8 cellular contexts compared by ENCODE assay signal in the genomic region with DNA sequence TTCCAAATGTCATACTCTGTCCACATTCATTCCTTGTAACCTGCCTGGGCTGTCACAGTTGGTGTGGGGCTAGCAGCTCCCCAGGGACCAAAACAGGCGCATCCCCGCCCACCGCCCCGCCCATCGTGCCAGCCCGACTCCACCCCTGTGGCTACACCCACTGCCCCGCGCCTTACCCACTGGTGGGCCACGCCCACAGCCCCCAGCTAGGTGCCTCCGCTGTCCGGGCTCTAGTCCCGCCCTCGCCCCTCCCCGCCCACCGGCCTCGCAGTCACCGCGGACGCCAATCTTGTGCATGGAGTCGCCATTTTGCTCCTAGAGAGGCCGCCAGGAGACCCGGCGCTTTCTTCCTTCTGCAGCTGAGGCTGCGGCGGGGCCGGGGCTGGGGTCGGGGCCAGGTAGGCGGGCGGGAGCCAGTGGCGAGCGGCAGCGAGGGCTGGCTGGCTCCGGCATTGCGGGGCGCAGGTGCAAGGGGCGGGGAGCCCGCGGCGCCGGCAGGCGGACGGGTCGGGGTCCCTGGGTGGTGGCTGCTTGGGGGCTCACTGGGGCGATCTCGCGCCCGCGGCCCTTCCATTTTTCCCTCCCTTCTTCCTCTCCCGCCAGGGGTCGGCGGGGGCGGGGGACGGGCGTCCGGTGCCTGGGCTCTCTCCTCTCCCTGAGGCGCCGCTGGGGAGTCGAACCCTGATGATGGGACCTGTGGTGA. TPM values are rescaled to one million over a fixed set of nuclear protein-coding genes. Genes with fewer than 3 reads are reported as not detected.
DNase-seq lines count a peak whose midpoint lies in the region; ATAC-seq and TF ChIP-seq lines count a peak whose summit lies in the region.

A gene with protein sequence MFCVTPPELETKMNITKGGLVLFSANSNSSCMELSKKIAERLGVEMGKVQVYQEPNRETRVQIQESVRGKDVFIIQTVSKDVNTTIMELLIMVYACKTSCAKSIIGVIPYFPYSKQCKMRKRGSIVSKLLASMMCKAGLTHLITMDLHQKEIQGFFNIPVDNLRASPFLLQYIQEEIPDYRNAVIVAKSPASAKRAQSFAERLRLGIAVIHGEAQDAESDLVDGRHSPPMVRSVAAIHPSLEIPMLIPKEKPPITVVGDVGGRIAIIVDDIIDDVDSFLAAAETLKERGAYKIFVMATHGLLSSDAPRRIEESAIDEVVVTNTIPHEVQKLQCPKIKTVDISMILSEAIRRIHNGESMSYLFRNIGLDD (plus strand): TSS at position 268 of the 703 bp plus-strand sequence. CDS start 7,703 bp downstream, outside the sequence.

- H3K4me3 ChIP-seq in GM12864 (ENCODE audit: low read depth, low read length) = peak within 1 kb of the TSS; percentile 65
- peak within 1 kb of the TSS; percentile 75 to 99 (median 91) for H3K4me3 ChIP-seq in heart left ventricle
- H3K4me3 ChIP-seq in transverse colon = peak within 1 kb of the TSS; percentile 68 to 100 (median 98)

- no peak for TF ChIP-seq POLR2A in heart left ventricle (IDR thresholded peaks at IDR 0.05)
- peak; percentile 42 for TF ChIP-seq POLR2A in transverse colon (IDR thresholded peaks at IDR 0.05)

- H3K4me1 ChIP-seq in heart left ventricle (peaks cover 0 to 48% (median 20%) of the 10 kb centered on the region in 12 donors), transverse colon (peaks cover 9 to 42% (median 23%) of the 10 kb centered on the region in 4 donors)

- TF ChIP-seq EP300 in transverse colon (IDR thresholded peaks at IDR 0.05; ENCODE audit: low read depth) = no peak

- in situ Hi-C loops in transverse colon (cut with MboI; ENCODE audit: low pct_ligation_motif_present in 1 of 4, low pct_unique_long_range_greater_than_20kb in 1 of 4, low sequenced_read_pairs in 3 of 4) = no loop called here

- peak; percentile 49 for ATAC-seq in HG02870 (IDR thresholded peaks at IDR 0.05; ENCODE audit: unreplicated experiment)
- peak; percentile 93 to 96 (median 96) for ATAC-seq in heart left ventricle

- H3K27ac ChIP-seq in heart left ventricle (peak within 1 kb of the TSS; percentile 84 to 98 (median 93)), transverse colon (peak within 1 kb of the TSS; percentile 92 to 99 (median 98))

- intact Hi-C loops in heart left ventricle (cut with DNase I) = no loop called here
- intact Hi-C loops in posterior cingulate gyrus (cut with DNase I) = no loop called here
- intact Hi-C loops in transverse colon (cut with DNase I; ENCODE audit: low total_unique reads) = no loop called here

- no peaks in the 10 kb centered on the region for H3K36me3 ChIP-seq in heart left ventricle
- H3K36me3 ChIP-seq in transverse colon = no peaks in the 10 kb centered on the region

- H3K27me3 ChIP-seq in heart left ventricle (no peaks in the 10 kb centered on the region), transverse colon (no peaks in the 10 kb centered on the region)

- DNase-seq in GM12864 (ENCODE audit: low read depth) (peak; percentile 83), NCI-H187 (lab: John Stamatoyannopoulos, UW) (peak; percentile 74 to 91), amniotic epithelial cell (ENCODE audit: low read depth) (peak; percentile 87), heart left ventricle (peak; percentile 96 to 98 (median 98)), posterior cingulate gyrus (peak; percentile 91 to 100 (median 98)), transverse colon (peak; percentile 98)

- TF ChIP-seq CTCF in GM12864 (IDR thresholded peaks at IDR 0.05; ENCODE audit: low read depth, low read length, missing control alignments) (no peak), heart left ventricle (IDR thresholded peaks at IDR 0.05) (no peak), transverse colon (IDR thresholded peaks at IDR 0.05) (peak in 1 of 5 experiments; percentile 19)

- H3K36me3 Mint-ChIP-seq in T-helper 1 cell treated with Interleukin-12 subunit alpha and Interleukin-12 subunit beta and Interleukin-4 antibody, amounts not matched to agents 30 μg/mL and 1 μg/mL, for 36 hours (ENCODE audit: low read depth) = no peaks in the 10 kb centered on the region

- H3K9me3 ChIP-seq in heart left ventricle (no peaks in the 10 kb centered on the region), transverse colon (no peaks in the 10 kb centered on the region)

- 0 to 1% (median 1%) methylated on average over 4 to 58 of the region's 58 CpGs for WGBS in heart left ventricle, 4 donors
- 1% methylated on average over 44 of the region's 58 CpGs; no CpG with 5 or more reads in 1 of the 2 donors for WGBS in transverse colon (ENCODE audit: low coverage in 1 of 2), 2 donors

- H3K4me1 Mint-ChIP-seq in T-helper 1 cell treated with Interleukin-12 subunit alpha and Interleukin-12 subunit beta and Interleukin-4 antibody, amounts not matched to agents 30 μg/mL and 1 μg/mL, for 36 hours (ENCODE audit: low read depth) = peaks cover 45% of the 10 kb centered on the region

- H3K4me3 Mint-ChIP-seq in T-helper 1 cell treated with Interleukin-12 subunit alpha and Interleukin-12 subunit beta and Interleukin-4 antibody, amounts not matched to agents 30 μg/mL and 1 μg/mL, for 36 hours = peak within 1 kb of the TSS; percentile 75

- peak within 1 kb of the TSS; percentile 80 for H3K27ac Mint-ChIP-seq in T-helper 1 cell treated with Interleukin-12 subunit alpha and Interleukin-12 subunit beta and Interleukin-4 antibody, amounts not matched to agents 30 μg/mL and 1 μg/mL, for 36 hours

- H3K9me3 Mint-ChIP-seq in T-helper 1 cell treated with Interleukin-12 subunit alpha and Interleukin-12 subunit beta and Interleukin-4 antibody, amounts not matched to agents 30 μg/mL and 1 μg/mL, for 36 hours = no peaks in the 10 kb centered on the region

- H3K27me3 Mint-ChIP-seq in T-helper 1 cell treated with Interleukin-12 subunit alpha and Interleukin-12 subunit beta and Interleukin-4 antibody, amounts not matched to agents 30 μg/mL and 1 μg/mL, for 36 hours (ENCODE audit: low read depth) = no peaks in the 10 kb centered on the region

RNA-seq across cellular contexts. Expression of the gene that starts here (rescaled TPM):
- total RNA-seq in heart left ventricle = 10 to 100 TPM; 13.1 to 23.3 (median 17.8) TPM
- polyA plus RNA-seq in heart left ventricle = 10 to 100 TPM; 11.0 to 26.2 TPM
- total RNA-seq in transverse colon = 10 to 100 TPM; 22.4 to 77.0 (median 27.2) TPM

Comparison
In these comparisons a context has a peak if more than half of its experiments do, and no peak if none do; other contexts are left out.
1. Peak in every context shown above with its lines: DNase-seq, ATAC-seq, H3K4me3 ChIP-seq and H3K27ac ChIP-seq.